In genomic region chr5:104569621-104570020, GRCh38 we compare ENCODE assay signal across 18 cellular contexts.
"Had no signal": no experiment of that assay in that cellular context is flagged by ENCODE, and none has a peak within 500 bp of the region (broad histone marks: within the 10 kb centered on the region; RNA-seq: fewer than 3 reads in every experiment).

No MANE protein-coding gene starts in this region.

- H3K4me1 Mint-ChIP-seq: naive thymus-derived CD4-positive, alpha-beta T cell had no signal

- H3K9me3 Mint-ChIP-seq: nephron progenitor cell had no signal

- H3K27me3 ChIP-seq: colonic mucosa, hepatocyte had no signal

- H3K4me3 Mint-ChIP-seq: naive thymus-derived CD4-positive, alpha-beta T cell; nephron progenitor cell had no signal

- H3K27ac ChIP-seq: colonic mucosa, hepatocyte, psoas muscle, skin epidermis had no signal

- H3K9me3 ChIP-seq: colonic mucosa, psoas muscle had no signal

- H3K36me3 ChIP-seq: colonic mucosa had no signal

- H3K27me3 Mint-ChIP-seq: naive thymus-derived CD4-positive, alpha-beta T cell had no signal

- DNase-seq: colonic mucosa; dermis blood vessel endothelial cell; erythroblast; foreskin melanocyte; head of caudate nucleus; left colon; mesendoderm; naive thymus-derived CD4-positive, alpha-beta T cell; nephron progenitor cell; psoas muscle; retina; stimulated activated CD4-positive, alpha-beta T cell treated with anti-CD3 and anti-CD28 coated beads, Interleukin-2, amount 100 ng/mL, for 24 hours; stimulated activated CD4-positive, alpha-beta T cell treated with anti-CD3 and anti-CD28 coated beads, Interleukin-4, amount 100 ng/mL, for 4 hours; stimulated activated naive CD4-positive, alpha-beta T cell treated with Interleukin-2 at 50 U/mL for 16 hours; trophoblast cell had no signal

- H3K4me3 ChIP-seq: colonic mucosa, hepatocyte, psoas muscle, skin epidermis had no signal

- H3K4me1 ChIP-seq: colonic mucosa, psoas muscle had no signal

- H3K79me2 ChIP-seq: hepatocyte had no signal

- H3K36me3 Mint-ChIP-seq: naive thymus-derived CD4-positive, alpha-beta T cell had no signal

- H3K27ac Mint-ChIP-seq: naive thymus-derived CD4-positive, alpha-beta T cell; nephron progenitor cell had no signal

- H2AFZ ChIP-seq: hepatocyte had no signal

- ATAC-seq: left colon; naive thymus-derived CD4-positive, alpha-beta T cell; psoas muscle; sciatic nerve had no signal

- H3K4me2 ChIP-seq: hepatocyte had no signal
